ENCODE assay signal across 8 cellular contexts in genomic region chr6:110528051-110528929, GRCh38. TPM values are rescaled to one million over a fixed set of nuclear protein-coding genes. Genes with fewer than 3 reads are reported as not detected.
DNase-seq lines count a peak whose midpoint lies in the region; ATAC-seq, FAIRE-seq and TF ChIP-seq lines count a peak whose summit lies in the region.

No MANE protein-coding gene starts in this region.

- DNase-seq in A673 (ENCODE audit: low spot score) (peak; percentile 95), GM12891 (ENCODE audit: insufficient read length, low spot score) (peak; percentile 30), NCI-H1417 (lab: John Stamatoyannopoulos, UW) (peak; percentile 32 to 82 (median 70)), T-helper 2 cell (peak in 4 of 5 experiments; percentile 14 to 76 (median 20)), K562 (ENCODE audit: extremely low read depth in 1 of 4, low spot score in 3 of 4) (peak; percentile 51 to 70 (median 56)), immature natural killer cell (peak; percentile 29 to 47 (median 40))
- DNase-seq in stimulated activated CD4-positive, alpha-beta T cell treated with anti-CD3 and anti-CD28 coated beads, Interleukin-1b, Interleukin-23, amount 100 ng/mL, for 24 hours (ENCODE audit: low read depth in 4 of 4, low spot score in 1 of 4) = peak; percentile 11 to 25 (median 22)

- H3K9me3 ChIP-seq in A673 (ENCODE audit: low read depth, low read length, poor library complexity, severe bottlenecking) (peaks cover 6% of the 10 kb centered on the region), K562 (replicated peaks; ENCODE audit: control insufficient read depth, insufficient read depth, low read depth, low read length) (no peaks in the 10 kb centered on the region)

- POLR2A ChIA-PET in A673 (lab: Charles Lee; ENCODE audit: low non-redundant PET) (interaction anchor here (0.5 kb wide), 1 partner anchor 112 kb away, joined by 3 read pairs; no protein-coding TSS in a partner anchor), K562 (lab: Yijun Ruan, JAX) (no interaction called here)

- in situ Hi-C loops in K562 (cut with MboI) = no loop called here

- no peak overlapping the region for H3K27ac Mint-ChIP-seq in immature natural killer cell

- no peaks in the 10 kb centered on the region for H3K9me3 Mint-ChIP-seq in immature natural killer cell

- 0% methylated on average over 5 of the region's 5 CpGs for WGBS in K562 (ENCODE audit: insufficient coverage, low coverage, missing lambda C conversion rate)

- intact Hi-C loops in A673 (cut with micrococcal nuclease; ENCODE audit: unreplicated experiment) (loop anchor here (1.0 to 10.0 kb wide), 7 partner anchors 154 to 1514 kb away; partner anchors contain the start of gene CDK19), K562 (cut with micrococcal nuclease) (loop anchor here (1.0 to 2.0 kb wide), 5 partner anchors 154 to 729 kb away; no protein-coding TSS in a partner anchor)

- TF ChIP-seq CTCF in A673 (conservative IDR thresholded peaks at IDR 0.05; ENCODE audit: low read depth, low read length) (peak; percentile 93), K562 (IDR thresholded peaks at IDR 0.05 in 2 of 3, conservative IDR thresholded peaks at IDR 0.05 in 1 of 3; ENCODE audit: insufficient read depth in 2 of 3, low read depth in 1 of 3, low read length in 3 of 3) (peak; percentile 44 to 87 (median 73); a peak in 5 of 6 replicates)

- no peak for TF ChIP-seq EP300 in K562 (IDR thresholded peaks at IDR 0.05; ENCODE audit: low read length)

- peak; percentile 91 for ATAC-seq in K562
- no peak for ATAC-seq in HG03108 (IDR thresholded peaks at IDR 0.05; ENCODE audit: unreplicated experiment)

- TF ChIP-seq POLR2A in GM12891 (IDR thresholded peaks at IDR 0.05; ENCODE audit: low read depth, low read length) (no peak), K562 (conservative IDR thresholded peaks at IDR 0.05) (no peak)

- H4K20me1 ChIP-seq in K562 (replicated peaks; ENCODE audit: control insufficient read depth, insufficient read depth, low read length) = no peaks in the 10 kb centered on the region

- H3K4me2 ChIP-seq in K562 (ENCODE audit: insufficient read depth, low read length) = no peak overlapping the region

- no peaks in the 10 kb centered on the region for H3K79me2 ChIP-seq in K562 (ENCODE audit: control insufficient read depth, insufficient read depth, low read length)

- CTCF ChIA-PET in A673 (lab: Charles Lee) = no interaction called here
- CTCF ChIA-PET in K562 (lab: Yijun Ruan, JAX; ENCODE audit: low intra/inter-chr PET ratio) = interaction anchor here (1.0 to 2.9 kb wide), 6 partner anchors 153 to 728 kb away, joined by 3 to 15 read pairs (median 4); no protein-coding TSS in a partner anchor

- peak; percentile 43 for FAIRE-seq in GM12891 (lab: Jason Lieb, UNC)
- FAIRE-seq in K562 (lab: Jason Lieb, UNC) = peak; percentile 61

- peak overlapping the region; percentile 3 for H3K27ac ChIP-seq in A673 (ENCODE audit: low read depth, low read length, poor library complexity, severe bottlenecking)
- H3K27ac ChIP-seq in K562 (ENCODE audit: extremely low read depth, low read depth, low read length) = no peak overlapping the region

- no peak overlapping the region for H2AFZ ChIP-seq in K562 (ENCODE audit: low read depth, low read length)

- TF ChIP-seq RAD21 in K562 (CRISPR knock-in tag; conservative IDR thresholded peaks at IDR 0.05 in 1 of 2, IDR thresholded peaks at IDR 0.05 in 1 of 2) = peak; percentile 90 to 92

- H3K27me3 Mint-ChIP-seq in immature natural killer cell (ENCODE audit: low read depth in 3 of 3) = peaks cover 0 to 6% (median 4%) of the 10 kb centered on the region in 3 donors

- H3K4me1 ChIP-seq in A673 (ENCODE audit: insufficient read depth, low read length, poor library complexity, severe bottlenecking) (peaks cover 21% of the 10 kb centered on the region), K562 (replicated peaks in 1 of 2; ENCODE audit: control insufficient read depth in 2 of 2, insufficient read depth in 2 of 2, low read length in 2 of 2) (no peaks in the 10 kb centered on the region; a peak in 1 of 5 replicates)

- BruUV-seq in A673 (replicated peaks; lab: Mats Ljungman, UMichigan) (no TSS peak), K562 (replicated peaks; lab: Mats Ljungman, UMichigan) (no TSS peak)

- H3K9ac ChIP-seq in K562 (ENCODE audit: insufficient read depth in 1 of 2, low read depth in 2 of 2, low read length in 2 of 2) = no peak overlapping the region

- peaks cover 27% of the 10 kb centered on the region for H3K27me3 ChIP-seq in A673 (replicated peaks; ENCODE audit: insufficient read depth, low read depth, low read length, poor library complexity)
- peaks cover 5 to 13% of the 10 kb centered on the region in 2 experiments; a peak in 3 of 5 replicates for H3K27me3 ChIP-seq in K562 (ENCODE audit: control insufficient read depth in 2 of 2, insufficient read depth in 2 of 2, low read length in 2 of 2)

- no peaks in the 10 kb centered on the region for H3K36me3 Mint-ChIP-seq in immature natural killer cell

- H3K36me3 ChIP-seq in A673 (ENCODE audit: insufficient read depth, low read length, poor library complexity, severe bottlenecking) = no peaks in the 10 kb centered on the region
- no peaks in the 10 kb centered on the region for H3K36me3 ChIP-seq in K562 (ENCODE audit: control insufficient read depth, insufficient read depth, low read length)

- H3K4me1 Mint-ChIP-seq in immature natural killer cell = no peaks in the 10 kb centered on the region

- H3K9me1 ChIP-seq in K562 (ENCODE audit: control insufficient read depth, insufficient read depth, low read length) = no peaks in the 10 kb centered on the region

- no peak overlapping the region for H3K4me3 Mint-ChIP-seq in immature natural killer cell

- H3K4me3 ChIP-seq in A673 (ENCODE audit: low read depth, low read length, poor library complexity, severe bottlenecking) (no peak overlapping the region), K562 (no peak overlapping the region)

TF ChIP-seq in GM12891, 5 proteins besides CTCF, POLR2A, EP300 and RAD21:
- TF ChIP-seq TAF1 (IDR thresholded peaks at IDR 0.05; ENCODE audit: low read depth, low read length) (no peak), SPI1 (IDR thresholded peaks at IDR 0.05; ENCODE audit: low read depth, low read length) (no peak), POLR2AphosphoS5 (IDR thresholded peaks at IDR 0.05; ENCODE audit: low read depth, low read length) (no peak), POU2F2 (IDR thresholded peaks at IDR 0.05; ENCODE audit: low read depth, low read length) (no peak), PAX5 (IDR thresholded peaks at IDR 0.05; ENCODE audit: insufficient read depth, low read length, severe bottlenecking) (no peak)

TF ChIP-seq in K562, 482 proteins besides CTCF, POLR2A, EP300 and RAD21 (continues in another document):
- TF ChIP-seq POLR2AphosphoS2 (IDR thresholded peaks at IDR 0.05; ENCODE audit: low read length) (no peak), TRIM24 (IDR thresholded peaks at IDR 0.05) (no peak), SMC3 (conservative IDR thresholded peaks at IDR 0.05; ENCODE audit: insufficient read depth, low read depth, low read length) (peak; percentile 51; the same call in 1 of the 2 replicates), GATAD2B (IDR thresholded peaks at IDR 0.05; ENCODE audit: borderline replicate concordance) (peak; percentile 58; the same call in 1 of the 2 replicates), ARID3A (IDR thresholded peaks at IDR 0.05; ENCODE audit: borderline replicate concordance, low read depth, low read length) (0 out of 2 replicates have a peak, but pooled peaks have one; percentile 35), ARID2 (IDR thresholded peaks at IDR 0.05) (peak; percentile 56; the same call in 1 of the 2 replicates), KDM5B (IDR thresholded peaks at IDR 0.05; ENCODE audit: insufficient replicate concordance, low read depth, low read length) (no peak)

RNA-seq across cellular contexts. Expression of gene SLC22A16, which starts 51.9 kb away (rescaled TPM):
- total RNA-seq in A673 (2021) (0.15 TPM in 1 of 2 replicates, not detected in the other), K562 (2014; rRNA removed) (not detected in 2 replicates), K562 (2014; rRNA removed; fragmentation: Illumina TruSeq; extraction: Trizol) (not detected in 2 replicates), K562 (2015; rRNA removed; fragmentation: Illumina TruSeq; extraction: Trizol) (not detected in 2 replicates), K562 (2021) (not detected in 2 replicates)
- 0.10 TPM for polyA plus RNA-seq in GM12891 (2012; ENCODE audit: low read depth, missing spikeins)
- total RNA-seq in K562 (2011; cell fraction: chromatin; rRNA removed; ENCODE audit: low replicate concordance) = not detected in 2 replicates
- total RNA-seq in K562 (2011; cell fraction: nucleolus; rRNA removed) = not detected in 2 replicates
- not detected in 2 replicates for total RNA-seq in K562 (2011; cell fraction: nucleoplasm; rRNA removed)
- polyA plus RNA-seq in K562 (2011; rRNA removed) (not detected in 2 replicates), K562 (2014; fragmentation: Illumina TruSeq; extraction: Trizol) (not detected in 2 replicates), K562 (2014; fragmentation: Nextera tagmentation; extraction: Ambion mirVana) (not detected), K562 (2014; rRNA removed) (not detected in 2 replicates), immature natural killer cell (not detected)
- polyA plus RNA-seq in K562 (2011; cell fraction: cytosol; rRNA removed) = not detected in 2 replicates
- not detected in 2 replicates for polyA plus RNA-seq in K562 (2011; cell fraction: nucleus; rRNA removed)
- polyA plus RNA-seq in K562 (2012) = not detected in 2 replicates
- not detected in 2 replicates for polyA minus RNA-seq in K562 (2011; rRNA and poly(A)+ RNA removed)
- polyA minus RNA-seq in K562 (2011; cell fraction: cytosol; rRNA and poly(A)+ RNA removed) = not detected in 2 replicates
- polyA minus RNA-seq in K562 (2011; cell fraction: nucleus; rRNA and poly(A)+ RNA removed) = not detected in 2 replicates

Comparison
In these comparisons a context has a peak if more than half of its experiments do, and no peak if none do; other contexts are left out.
1. DNase-seq: peak in every context shown above with its lines; median percentile 95 in A673; 70 in NCI-H1417; 56 in K562; 40 in immature natural killer cell; 30 in GM12891; 22 in stimulated activated CD4-positive, alpha-beta T cell treated with anti-CD3 and anti-CD28 coated beads, Interleukin-1b, Interleukin-23, amount 100 ng/mL, for 24 hours; 20 in T-helper 2 cell.